18 cellular contexts compared by ENCODE assay signal in the genomic region with DNA sequence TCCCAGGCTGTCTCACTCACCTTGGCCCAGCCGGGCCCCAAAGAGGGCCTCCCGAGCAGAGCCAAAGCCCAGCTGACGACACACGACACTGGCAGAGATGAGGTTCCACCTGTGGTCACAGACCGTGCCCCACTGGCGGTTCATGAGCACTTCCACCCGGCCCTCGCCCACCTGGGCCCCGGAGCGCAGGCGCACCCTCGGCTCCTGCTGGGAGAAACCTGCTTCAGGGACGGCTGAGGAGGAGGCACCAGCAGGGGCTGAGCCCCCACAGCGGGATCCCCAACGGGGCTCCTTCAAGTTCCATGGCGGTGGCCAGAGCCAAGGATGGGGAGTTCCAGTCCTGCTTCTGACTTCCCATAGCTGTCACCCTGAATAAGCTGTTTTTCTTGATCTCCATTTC. TPM values are rescaled to one million over a fixed set of nuclear protein-coding genes. Genes with fewer than 3 reads are reported as not detected.
DNase-seq lines count a peak whose midpoint lies in the region; ATAC-seq and TF ChIP-seq lines count a peak whose summit lies in the region.
"Had no signal": no experiment of that assay in that cellular context is flagged by ENCODE, and none has a peak within 500 bp of the region (broad histone marks: within the 10 kb centered on the region; RNA-seq: fewer than 3 reads in every experiment).

No MANE protein-coding gene starts in this region.

- no peak overlapping the region for H3K4me3 ChIP-seq in BLaER1
- no peak overlapping the region for H3K4me3 ChIP-seq in neuronal stem cell (ENCODE audit: low read length in 2 of 2)
- H3K4me3 ChIP-seq: HAP-1 had no signal

- no peaks in the 10 kb centered on the region; the same call in 1 of the 2 replicates for H3K9me3 ChIP-seq in BLaER1
- H3K9me3 ChIP-seq in neuronal stem cell (replicated peaks in 1 of 2; ENCODE audit: control insufficient read depth in 2 of 2, insufficient read depth in 1 of 2, low read depth in 1 of 2, low read length in 2 of 2): no peaks in the 10 kb centered on the region
- H3K9me3 ChIP-seq: BE2C, Caco-2, HAP-1 had no signal

- H3K27ac ChIP-seq in BLaER1 (peak overlapping the region; percentile 80), neuronal stem cell (replicated peaks; ENCODE audit: low read length) (no peak overlapping the region)
- H3K27ac ChIP-seq: C4-2B, HL-60 had no signal

- no peak overlapping the region for H2AFZ ChIP-seq in neuronal stem cell (ENCODE audit: low read length)

- H3K9ac ChIP-seq in BLaER1 (no peak overlapping the region), neuronal stem cell (ENCODE audit: low read depth, low read length, poor library complexity) (no peak overlapping the region)

- H2AK5ac ChIP-seq in neuronal stem cell (ENCODE audit: low read depth, low read length): peak overlapping the region; percentile 25

- in situ Hi-C loops in GM13977 (cut with MboI; ENCODE audit: low pct_unique_long_range_greater_than_20kb, low sequenced_read_pairs, unreplicated experiment): no loop called here

- H2BK5ac ChIP-seq in neuronal stem cell (ENCODE audit: low read length): no peak overlapping the region

- no peak overlapping the region for H3K14ac ChIP-seq in neuronal stem cell (ENCODE audit: low read length)

- H3K79me1 ChIP-seq in neuronal stem cell (ENCODE audit: low read depth, low read length): peaks cover 4% of the 10 kb centered on the region

- H3K27ac Mint-ChIP-seq in activated naive CD4-positive, alpha-beta T cell treated with anti-CD3 and anti-CD28 coated beads, Interleukin-2, amount 50 U/mL, for 72 hours: no peak overlapping the region
- H3K27ac Mint-ChIP-seq: CD4-positive, alpha-beta T cell had no signal

- peaks cover 99% of the 10 kb centered on the region for H3K4me1 ChIP-seq in BLaER1
- peaks cover 0 to 2% of the 10 kb centered on the region in 2 donors for H3K4me1 ChIP-seq in neuronal stem cell (ENCODE audit: control insufficient read depth in 2 of 2, insufficient read depth in 1 of 2, low read depth in 1 of 2, low read length in 2 of 2)
- H3K4me1 ChIP-seq: BE2C, Caco-2, HAP-1 had no signal

- no peaks in the 10 kb centered on the region for H3K9me3 Mint-ChIP-seq in activated naive CD4-positive, alpha-beta T cell treated with anti-CD3 and anti-CD28 coated beads, Interleukin-2, amount 50 U/mL, for 72 hours
- H3K9me3 Mint-ChIP-seq: CD4-positive, alpha-beta T cell had no signal

- DNase-seq in GM13977 (ENCODE audit: low spot score) (peak; percentile 1), islet precursor cell (peak; percentile 49), neuronal stem cell (ENCODE audit: low spot score) (no peak), NCI-H748 treated with DMSO at 0.1 percent for 48 hours (lab: John Stamatoyannopoulos, UW) (no peak)
- no peak for DNase-seq in activated CD4-positive, alpha-beta T cell treated with anti-CD3 and anti-CD28 coated beads, Interleukin-2, amount 50 U/mL, for 4 hours
- no peak for DNase-seq in activated naive CD4-positive, alpha-beta T cell treated with anti-CD3 and anti-CD28 coated beads, Interleukin-2, amount 50 U/mL, for 72 hours (ENCODE audit: low spot score in 2 of 2)
- DNase-seq: ACHN; BE2C; Caco-2; CD4-positive, alpha-beta T cell; DMS153; DMS79 treated with DMSO at 0.1 percent for 48 hours; GF-D8 had no signal

- H3K18ac ChIP-seq in neuronal stem cell (ENCODE audit: low read length): peak overlapping the region; percentile 44

- no peak overlapping the region for H2BK12ac ChIP-seq in neuronal stem cell (ENCODE audit: low read length)

- TF ChIP-seq CTCF in GM13977 (IDR thresholded peaks at IDR 0.05; ENCODE audit: extremely low read depth, insufficient read depth, missing control alignments): no peak

- no peak overlapping the region for H4K91ac ChIP-seq in neuronal stem cell (ENCODE audit: low read depth, low read length, poor library complexity)

- H2BK120ac ChIP-seq in neuronal stem cell (ENCODE audit: low read depth, low read length): no peak overlapping the region

- no peak overlapping the region for H3K4ac ChIP-seq in neuronal stem cell (ENCODE audit: low read length)

- H3K4me2 ChIP-seq in BLaER1 (0 out of 2 replicates have a peak overlapping the region, but pooled peaks have one; percentile 97), neuronal stem cell (ENCODE audit: insufficient read depth, low read length, poor library complexity, severe bottlenecking) (no peak overlapping the region)

- no peaks in the 10 kb centered on the region for H3K36me3 Mint-ChIP-seq in activated naive CD4-positive, alpha-beta T cell treated with anti-CD3 and anti-CD28 coated beads, Interleukin-2, amount 50 U/mL, for 72 hours

- H2BK15ac ChIP-seq in neuronal stem cell (ENCODE audit: low read length): no peak overlapping the region

- H3K27me3 ChIP-seq in BLaER1 (no peaks in the 10 kb centered on the region), neuronal stem cell (ENCODE audit: control insufficient read depth in 3 of 3, insufficient read depth in 3 of 3, low read depth in 1 of 3, low read length in 3 of 3) (no peaks in the 10 kb centered on the region)
- H3K27me3 ChIP-seq: BE2C had no signal

- H4K8ac ChIP-seq in neuronal stem cell (ENCODE audit: low read depth, low read length): no peak overlapping the region

- no peaks in the 10 kb centered on the region for H3K36me3 ChIP-seq in BLaER1
- H3K36me3 ChIP-seq in neuronal stem cell (replicated peaks in 1 of 2; ENCODE audit: control insufficient read depth in 2 of 2, insufficient read depth in 2 of 2, low read length in 2 of 2): no peaks in the 10 kb centered on the region
- H3K36me3 ChIP-seq: BE2C, HAP-1 had no signal

- no peak overlapping the region for H3K23ac ChIP-seq in neuronal stem cell (ENCODE audit: low read depth, low read length, poor library complexity)

- no peak for ATAC-seq in activated naive CD4-positive, alpha-beta T cell treated with anti-CD3 and anti-CD28 coated beads, Interleukin-2, amount 50 U/mL, for 72 hours

- H4K20me1 ChIP-seq in BLaER1: no peaks in the 10 kb centered on the region

- no CpG with 5 or more reads among the region's 16 CpGs for WGBS in neuronal stem cell (ENCODE audit: extremely low coverage in 2 of 2, insufficient read length in 2 of 2, insufficient replicate concordance in 1 of 2), 2 donors

RNA-seq across cellular contexts. Expression of a gene that starts 10.0 kb away (rescaled TPM):
- polyA plus RNA-seq in neuronal stem cell (2013, experiment 1 of 2): 1.9 TPM
- 1.9 TPM for polyA plus RNA-seq in neuronal stem cell (2013, experiment 2 of 2)
- not detected for total RNA-seq in activated naive CD4-positive, alpha-beta T cell treated with anti-CD3 and anti-CD28 coated beads, Interleukin-2, amount 50 U/mL, for 72 hours
- total RNA-seq: CD4-positive, alpha-beta T cell; HT1080 had no signal

Comparison
In these comparisons a context has a peak if more than half of its experiments do, and no peak if none do; other contexts are left out.
1. DNase-seq: peak in GM13977 (single experiment) and islet precursor cell (single experiment); none in neuronal stem cell (single experiment), NCI-H748 treated with DMSO at 0.1 percent for 48 hours (single experiment), activated CD4-positive, alpha-beta T cell treated with anti-CD3 and anti-CD28 coated beads, Interleukin-2, amount 50 U/mL, for 4 hours (0 of 2) and activated naive CD4-positive, alpha-beta T cell treated with anti-CD3 and anti-CD28 coated beads, Interleukin-2, amount 50 U/mL, for 72 hours (0 of 2).